Comparison of ENCODE assay signal across 9 cellular contexts in the genomic region with DNA sequence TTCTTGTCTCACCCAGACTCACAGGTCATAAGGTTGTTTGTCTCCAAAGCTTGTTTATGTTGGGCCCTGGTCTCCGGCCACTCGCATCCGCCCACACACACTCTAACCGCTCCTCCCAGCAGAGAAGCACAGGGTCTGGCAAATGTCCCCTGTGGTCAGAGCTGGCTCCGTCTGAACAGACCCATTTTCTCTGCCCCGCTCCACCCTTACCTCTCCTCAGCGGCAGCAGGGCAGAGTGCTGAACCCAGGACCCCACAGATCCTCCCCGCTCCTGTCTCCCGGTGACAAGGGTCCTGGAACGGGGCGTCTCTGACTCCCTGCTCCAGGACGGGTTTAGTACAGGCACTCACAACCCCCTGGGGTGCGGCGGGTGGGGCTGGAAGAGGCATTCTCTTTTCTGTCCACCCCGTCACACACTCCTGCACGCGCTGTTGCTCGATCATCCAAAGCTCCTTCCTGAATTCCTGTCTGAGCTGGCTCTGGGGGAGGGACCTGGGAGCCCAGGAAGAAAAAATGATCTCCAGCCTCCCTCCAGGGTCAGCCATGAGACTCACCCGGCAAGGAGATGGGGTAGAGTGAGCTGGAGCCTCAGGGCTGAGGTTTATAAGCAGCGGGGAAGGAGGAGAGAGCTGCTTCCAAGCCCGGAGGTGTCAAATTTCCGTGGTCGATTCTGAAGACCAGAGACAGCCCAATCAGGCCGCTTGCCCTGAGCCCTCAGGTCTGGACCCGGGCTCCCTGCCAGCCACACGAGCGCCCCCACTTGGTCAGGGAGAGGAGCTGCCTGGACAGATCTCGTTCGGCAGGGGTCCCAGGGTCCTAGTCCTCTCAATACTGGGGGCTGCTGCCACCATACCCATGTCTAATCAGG. TPM values are rescaled to one million over a fixed set of nuclear protein-coding genes. Genes with fewer than 3 reads are reported as not detected.
DNase-seq lines count a peak whose midpoint lies in the region; ATAC-seq and TF ChIP-seq lines count a peak whose summit lies in the region.
"Had no signal": no experiment of that assay in that cellular context is flagged by ENCODE, and none has a peak within 500 bp of the region (broad histone marks: within the 10 kb centered on the region; RNA-seq: fewer than 3 reads in every experiment).

A gene (minus strand): TSS at position 577 of the 868 bp plus-strand sequence. CDS start 1,033 bp downstream, outside the sequence.

- H3K9me3 ChIP-seq in WERI-Rb-1 (ENCODE audit: severe bottlenecking), result no peaks in the 10 kb centered on the region
- H3K9me3 ChIP-seq in gastroesophageal sphincter, result no peaks in the 10 kb centered on the region

- ATAC-seq in gastroesophageal sphincter (peak; percentile 78), GM18873 (IDR thresholded peaks at IDR 0.05; ENCODE audit: low FRiP score, unreplicated experiment) (no peak)

- 0 to 8% methylated on average over 2 to 8 of the region's 29 CpGs for WGBS in gastroesophageal sphincter (ENCODE audit: low coverage in 1 of 2), 2 donors

- no peaks in the 10 kb centered on the region for H3K27me3 ChIP-seq in WERI-Rb-1 (ENCODE audit: insufficient read depth, low read depth, severe bottlenecking)
- no peaks in the 10 kb centered on the region for H3K27me3 ChIP-seq in gastroesophageal sphincter

- peaks cover 94% of the 10 kb centered on the region for H3K4me1 Mint-ChIP-seq in nephron progenitor cell

- no peaks in the 10 kb centered on the region for H3K27me3 Mint-ChIP-seq in nephron progenitor cell (ENCODE audit: low read depth, poor library complexity)
- H3K27me3 Mint-ChIP-seq: CD4-positive, CD25-positive, alpha-beta regulatory T cell had no signal

- peak within 1 kb of the TSS; percentile 99 for H3K27ac Mint-ChIP-seq in nephron progenitor cell

- peaks cover 0 to 55% (median 15%) of the 10 kb centered on the region in 3 donors for H3K4me1 ChIP-seq in gastroesophageal sphincter

- DNase-seq in SIG-M5 treated with dmso at 0.1 percent for 504 hours (lab: John Stamatoyannopoulos, UW; ENCODE audit: unreplicated experiment) (peak; percentile 51), SIG-M5 (lab: John Stamatoyannopoulos, UW) (no peak), NCI-H187 (lab: John Stamatoyannopoulos, UW) (peak; percentile 97 to 98), WERI-Rb-1 (peak; percentile 100), nephron progenitor cell (peak; percentile 89), NOMO-1 treated with DMSO at 0.1 percent for 48 hours (lab: John Stamatoyannopoulos, UW; ENCODE audit: unreplicated experiment) (no peak)
- DNase-seq: CD4-positive, CD25-positive, alpha-beta regulatory T cell had no signal

- TF ChIP-seq CTCF in WERI-Rb-1 (IDR thresholded peaks at IDR 0.05; ENCODE audit: low read depth, low read length), result peak; percentile 100
- TF ChIP-seq CTCF in gastroesophageal sphincter (IDR thresholded peaks at IDR 0.05), result peak in 3 of 4 experiments; percentile 55 to 69 (median 67)
- TF ChIP-seq CTCF in nephron progenitor cell (IDR thresholded peaks at IDR 0.05), result peak; percentile 78

- H3K4me3 ChIP-seq in WERI-Rb-1 (ENCODE audit: low read depth, low read length), result peak within 1 kb of the TSS; percentile 61
- peak within 1 kb of the TSS; percentile 46 to 61 for H3K4me3 ChIP-seq in gastroesophageal sphincter

- H3K36me3 ChIP-seq in WERI-Rb-1 (peaks cover 42% of the 10 kb centered on the region), gastroesophageal sphincter (peaks cover 0 to 29% of the 10 kb centered on the region in 2 donors)

- TF ChIP-seq POLR2A in gastroesophageal sphincter (IDR thresholded peaks at IDR 0.05), result peak; percentile 61 to 80

- peak within 1 kb of the TSS; percentile 93 for H3K4me3 Mint-ChIP-seq in nephron progenitor cell

- no peaks in the 10 kb centered on the region for H3K9me3 Mint-ChIP-seq in nephron progenitor cell
- H3K9me3 Mint-ChIP-seq: CD4-positive, CD25-positive, alpha-beta regulatory T cell had no signal

- H3K27ac ChIP-seq in WERI-Rb-1 (peak within 1 kb of the TSS; percentile 79), gastroesophageal sphincter (peak within 1 kb of the TSS; percentile 60 to 91 (median 86))

- peaks cover 47% of the 10 kb centered on the region for H3K36me3 Mint-ChIP-seq in nephron progenitor cell (ENCODE audit: low read depth)

- TF ChIP-seq EP300 in gastroesophageal sphincter (IDR thresholded peaks at IDR 0.05), result no peak

RNA-seq across cellular contexts. Expression of the gene that starts here (rescaled TPM):
- total RNA-seq in gastroesophageal sphincter, result 100 to 1,000 TPM in 1 of 4 donors, 10 to 100 TPM in 3; 56.1 to 133 (median 76.3) TPM

Comparison
In these comparisons a context has a peak if more than half of its experiments do, and no peak if none do; other contexts are left out.
1. DNase-seq: peak in SIG-M5 treated with dmso at 0.1 percent for 504 hours (single experiment), NCI-H187 (2 of 2), WERI-Rb-1 (single experiment) and nephron progenitor cell (single experiment); none in SIG-M5 (single experiment) and NOMO-1 treated with DMSO at 0.1 percent for 48 hours (single experiment).
2. Peak in every context shown above with its lines, with median percentiles within 50 percentile points of each other: CTCF ChIP-seq.